In the genomic region with DNA sequence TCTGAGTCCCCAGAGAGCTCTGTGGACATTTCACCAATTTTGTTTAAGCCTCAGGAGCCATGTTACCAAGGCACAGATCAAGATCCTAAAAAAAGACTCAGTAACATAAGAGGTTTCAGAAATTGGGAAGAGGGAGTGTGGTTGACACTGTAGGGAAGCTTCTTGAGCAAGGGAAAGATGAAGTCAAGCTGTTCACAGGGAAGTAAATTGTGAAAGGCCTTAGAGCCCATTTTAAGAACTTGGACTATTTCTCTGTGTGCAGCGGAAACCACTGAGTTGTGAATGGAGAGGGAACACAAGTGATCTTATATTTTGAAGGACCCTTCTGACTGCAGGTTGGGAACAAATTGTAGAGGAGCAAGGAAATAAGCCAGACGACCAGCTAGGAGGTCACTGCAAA, we compare ENCODE assay signal across 1 cellular context.
TF ChIP-seq lines count a peak whose summit lies in the region.

No MANE protein-coding gene starts in this region.

TF ChIP-seq in GM23338, 12 proteins besides CTCF, POLR2A, EP300 and RAD21 (continued from another document):
- TF ChIP-seq STAT1 (IDR thresholded peaks at IDR 0.05; ENCODE audit: unreplicated experiment) (no peak), EZH2 (IDR thresholded peaks at IDR 0.05; ENCODE audit: low read depth, unreplicated experiment) (no peak), JUNB (IDR thresholded peaks at IDR 0.05; ENCODE audit: unreplicated experiment) (no peak), ZNF331 (CRISPR knock-in tag; IDR thresholded peaks at IDR 0.05; ENCODE audit: low read depth) (no peak), REST (IDR thresholded peaks at IDR 0.05; ENCODE audit: unreplicated experiment) (no peak), ETS1 (IDR thresholded peaks at IDR 0.05) (no peak), NANOG (IDR thresholded peaks at IDR 0.05; ENCODE audit: borderline replicate concordance) (no peak)
TF ChIP-seq in GM23338: peak in this region for 0.
